Comparison of ENCODE assay signal across 7 cellular contexts in genomic region chr17:5221912-5222311, GRCh38. TPM values are rescaled to one million over a fixed set of nuclear protein-coding genes. Genes with fewer than 3 reads are reported as not detected.
"Had no signal": no experiment of that assay in that cellular context is flagged by ENCODE, and none has a peak within 500 bp of the region (broad histone marks: within the 10 kb centered on the region; RNA-seq: fewer than 3 reads in every experiment).

No MANE protein-coding gene starts in this region.

RNA-seq across cellular contexts. Expression of gene SCIMP, which starts 12.7 kb away (rescaled TPM):
- total RNA-seq: activated CD4-positive, alpha-beta memory T cell treated with anti-CD3 and anti-CD28 coated beads, Interleukin-2, amount 10 ng/mL, durations not matched to agents 7 days and 5 days; activated CD4-positive, alpha-beta T cell treated with anti-CD3 and anti-CD28 coated beads for 36 hours; activated T-cell treated with anti-CD3 and anti-CD28 coated beads, Interleukin-2, amount 50 U/mL, for 72 hours; activated T-helper 2 cell treated with anti-CD3 and anti-CD28 coated beads, Interferon-gamma antibody, Interleukin-2, Interleukin-4, amounts not matched to agents 10 μg/mL and 5 μg/mL and 100 μg/mL, durations not matched to agents 14 hours and 24 hours and 36 hours; PC-9; SK-MEL-5; T-helper 2 cell treated with Interferon-gamma antibody and Interleukin-4, amounts not matched to agents 100 ng/mL and 5 ng/mL, for 36 hours had no signal
